In genomic region chr1:12507631-12508030, GRCh38 we compare ENCODE assay signal across 22 cellular contexts.
DNase-seq lines count a peak whose midpoint lies in the region; ATAC-seq, FAIRE-seq and TF ChIP-seq lines count a peak whose summit lies in the region.
"Had no signal": no experiment of that assay in that cellular context is flagged by ENCODE, and none has a peak within 500 bp of the region (broad histone marks: within the 10 kb centered on the region; RNA-seq: fewer than 3 reads in every experiment).

No MANE protein-coding gene starts in this region.

- ATAC-seq in activated CD8-positive, alpha-beta memory T cell treated with anti-CD3 and anti-CD28 coated beads, Interleukin-2, amount 10 ng/mL, durations not matched to agents 7 days and 5 days, result no peak
- no peak for ATAC-seq in Panc1

- no peak overlapping the region for H3K4me3 Mint-ChIP-seq in activated CD8-positive, alpha-beta memory T cell treated with anti-CD3 and anti-CD28 coated beads, Interleukin-2, amount 10 ng/mL, durations not matched to agents 7 days and 5 days
- H3K4me3 Mint-ChIP-seq in astrocyte (ENCODE audit: unreplicated experiment) (no peak overlapping the region), CD14-positive monocyte (no peak overlapping the region)

- TF ChIP-seq EP300 in sigmoid colon (IDR thresholded peaks at IDR 0.05), result no peak

- in situ Hi-C loops in Panc1 (cut with HindIII; ENCODE audit: low pct_unique_long_range_greater_than_20kb, low sequenced_read_pairs), result no loop called here

- no TSS peak for BruUV-seq in Panc1 (replicated peaks; lab: Mats Ljungman, UMichigan)

- 95% methylated on average over 11 of the region's 11 CpGs for WGBS in sigmoid colon, 2 donors

- H3K27me3 ChIP-seq in Panc1 (ENCODE audit: control insufficient read depth, insufficient read depth, low read length), result no peaks in the 10 kb centered on the region
- H3K27me3 ChIP-seq in astrocyte (ENCODE audit: insufficient read depth, low read length), result no peaks in the 10 kb centered on the region
- H3K27me3 ChIP-seq in sigmoid colon, result no peaks in the 10 kb centered on the region
- H3K27me3 ChIP-seq: BE2C, MG63 had no signal

- H3K9me3 ChIP-seq in Panc1 (ENCODE audit: control insufficient read depth, insufficient read depth, low read depth, low read length), result no peaks in the 10 kb centered on the region
- no peaks in the 10 kb centered on the region for H3K9me3 ChIP-seq in astrocyte (ENCODE audit: insufficient read depth, low read depth, low read length)
- H3K9me3 ChIP-seq in sigmoid colon, result no peaks in the 10 kb centered on the region
- H3K9me3 ChIP-seq: BE2C, MG63 had no signal

- peaks cover 35% of the 10 kb centered on the region for H3K4me1 Mint-ChIP-seq in activated CD8-positive, alpha-beta memory T cell treated with anti-CD3 and anti-CD28 coated beads, Interleukin-2, amount 10 ng/mL, durations not matched to agents 7 days and 5 days
- H3K4me1 Mint-ChIP-seq in astrocyte (ENCODE audit: low read depth, unreplicated experiment) (no peaks in the 10 kb centered on the region), CD14-positive monocyte (peaks cover 18% of the 10 kb centered on the region)

- H4K20me1 ChIP-seq in astrocyte (ENCODE audit: insufficient read depth, low read length), result no peaks in the 10 kb centered on the region

- H3K9ac ChIP-seq in astrocyte (ENCODE audit: low read length), result no peak overlapping the region

- H2AFZ ChIP-seq in astrocyte (ENCODE audit: low read depth, low read length), result no peak overlapping the region
- H2AFZ ChIP-seq: PC-9 had no signal

- TF ChIP-seq POLR2A in sigmoid colon (IDR thresholded peaks at IDR 0.05), result no peak

- FAIRE-seq in astrocyte (lab: Jason Lieb, UNC), result no peak

- H3K27me3 Mint-ChIP-seq in activated CD8-positive, alpha-beta memory T cell treated with anti-CD3 and anti-CD28 coated beads, Interleukin-2, amount 10 ng/mL, durations not matched to agents 7 days and 5 days, result no peaks in the 10 kb centered on the region
- H3K27me3 Mint-ChIP-seq in astrocyte (ENCODE audit: low read depth, unreplicated experiment) (no peaks in the 10 kb centered on the region), CD14-positive monocyte (ENCODE audit: low read depth in 3 of 3) (peaks cover 0 to 4% (median 0%) of the 10 kb centered on the region in 3 donors)

- peak; percentile 49 for DNase-seq in activated CD8-positive, alpha-beta memory T cell treated with anti-CD3 and anti-CD28 coated beads, Interleukin-2, amount 50 U/mL, for 48 hours
- no peak for DNase-seq in activated CD8-positive, alpha-beta memory T cell treated with anti-CD3 and anti-CD28 coated beads, Interleukin-2, amount 10 ng/mL, durations not matched to agents 7 days and 5 days
- DNase-seq in Panc1 (ENCODE audit: low read depth, low spot score) (no peak), astrocyte (ENCODE audit: low read depth) (peak; percentile 36), sigmoid colon (peak; percentile 64), SIG-M5 treated with dmso at 0.1 percent for 504 hours (lab: John Stamatoyannopoulos, UW; ENCODE audit: unreplicated experiment) (no peak), CD14-positive monocyte (ENCODE audit: low spot score) (no peak)
- DNase-seq: 8988T, ACHN, BE2C, Calu3, DMS79 treated with DMSO at 0.1 percent for 48 hours, GF-D8, HCEC 1CT, IMR-90, KG1, MG63, NCI-H2029, NCI-H526 treated with DMSO at 0.1 percent for 48 hours, PC-9, RPMI8226, SHP77 had no signal

- no peak overlapping the region for H3K4me3 ChIP-seq in Panc1 (ENCODE audit: low read depth in 2 of 2, low read length in 2 of 2)
- no peak overlapping the region for H3K4me3 ChIP-seq in astrocyte (ENCODE audit: insufficient read depth, low read depth, low read length)
- H3K4me3 ChIP-seq in sigmoid colon, result no peak overlapping the region
- H3K4me3 ChIP-seq: MG63, PC-9 had no signal

- peak overlapping the region; percentile 17; the same call in 1 of the 2 replicates for H3K27ac ChIP-seq in Panc1 (ENCODE audit: low read length)
- H3K27ac ChIP-seq in astrocyte (ENCODE audit: low read depth, low read length), result no peak overlapping the region
- peak overlapping the region in 3 of 4 donors; percentile 40 to 57 (median 44) for H3K27ac ChIP-seq in sigmoid colon
- H3K27ac ChIP-seq: PC-9 had no signal

- TF ChIP-seq CTCF in Panc1 (IDR thresholded peaks at IDR 0.05), result no peak
- TF ChIP-seq CTCF in astrocyte (IDR thresholded peaks at IDR 0.05; ENCODE audit: insufficient read depth, low read depth, low read length), result no peak
- TF ChIP-seq CTCF in sigmoid colon (IDR thresholded peaks at IDR 0.05), result no peak
- no peak for TF ChIP-seq CTCF in CD14-positive monocyte (IDR thresholded peaks at IDR 0.05)

- no peaks in the 10 kb centered on the region for H3K36me3 ChIP-seq in Panc1 (ENCODE audit: control insufficient read depth, insufficient read depth, low read length)
- H3K36me3 ChIP-seq in astrocyte (ENCODE audit: insufficient read depth, low read length), result no peaks in the 10 kb centered on the region
- H3K36me3 ChIP-seq in sigmoid colon, result peaks cover 0 to 15% (median 0%) of the 10 kb centered on the region in 4 donors
- H3K36me3 ChIP-seq: BE2C had no signal

- no peak overlapping the region for H3K4me2 ChIP-seq in astrocyte (ENCODE audit: low read length)
- H3K4me2 ChIP-seq: PC-9 had no signal

- intact Hi-C loops in Panc1 (cut with micrococcal nuclease; ENCODE audit: unreplicated experiment), result no loop called here
- intact Hi-C loops in sigmoid colon (cut with DNase I), result no loop called here
- intact Hi-C loops in CD14-positive monocyte (cut with micrococcal nuclease), result no loop called here

- H3K4me1 ChIP-seq in Panc1 (ENCODE audit: control insufficient read depth, insufficient read depth, low read length), result no peaks in the 10 kb centered on the region; the same call in 1 of the 2 replicates
- no peaks in the 10 kb centered on the region for H3K4me1 ChIP-seq in astrocyte (ENCODE audit: insufficient read depth, low read length)
- H3K4me1 ChIP-seq in sigmoid colon, result peaks cover 0 to 54% (median 35%) of the 10 kb centered on the region in 4 donors
- H3K4me1 ChIP-seq: BE2C had no signal

- no peaks in the 10 kb centered on the region for H3K9me3 Mint-ChIP-seq in activated CD8-positive, alpha-beta memory T cell treated with anti-CD3 and anti-CD28 coated beads, Interleukin-2, amount 10 ng/mL, durations not matched to agents 7 days and 5 days (ENCODE audit: low read depth)
- H3K9me3 Mint-ChIP-seq in astrocyte (ENCODE audit: unreplicated experiment) (no peaks in the 10 kb centered on the region), CD14-positive monocyte (no peaks in the 10 kb centered on the region)

- POLR2A ChIA-PET in Panc1 (lab: Charles Lee), result no interaction called here

- CTCF ChIA-PET in activated CD8-positive, alpha-beta memory T cell treated with anti-CD3 and anti-CD28 coated beads, Interleukin-2, amount 10 ng/mL, durations not matched to agents 7 days and 5 days (lab: Charles Lee), result interaction anchor here (0.5 to 0.6 kb wide), 2 partner anchors 14 to 236 kb away, joined by 3 to 4 read pairs; no protein-coding TSS in a partner anchor
- CTCF ChIA-PET in Panc1 (lab: Charles Lee), result no interaction called here

- no peak overlapping the region for H3K27ac Mint-ChIP-seq in activated CD8-positive, alpha-beta memory T cell treated with anti-CD3 and anti-CD28 coated beads, Interleukin-2, amount 10 ng/mL, durations not matched to agents 7 days and 5 days
- H3K27ac Mint-ChIP-seq in astrocyte (ENCODE audit: unreplicated experiment) (no peak overlapping the region), CD14-positive monocyte (no peak overlapping the region)

- H3K79me2 ChIP-seq in astrocyte (ENCODE audit: insufficient read depth, low read length), result no peaks in the 10 kb centered on the region

- peaks cover 20% of the 10 kb centered on the region for H3K36me3 Mint-ChIP-seq in activated CD8-positive, alpha-beta memory T cell treated with anti-CD3 and anti-CD28 coated beads, Interleukin-2, amount 10 ng/mL, durations not matched to agents 7 days and 5 days
- peaks cover 20% of the 10 kb centered on the region for H3K36me3 Mint-ChIP-seq in astrocyte (ENCODE audit: low read depth, unreplicated experiment)
- H3K36me3 Mint-ChIP-seq in CD14-positive monocyte, result peaks cover 67 to 70% of the 10 kb centered on the region in 2 donors

Comparison
In these comparisons a context has a peak if more than half of its experiments do, and no peak if none do; other contexts are left out.
1. DNase-seq: peak in activated CD8-positive, alpha-beta memory T cell treated with anti-CD3 and anti-CD28 coated beads, Interleukin-2, amount 50 U/mL, for 48 hours (single experiment), astrocyte (single experiment) and sigmoid colon (single experiment); none in activated CD8-positive, alpha-beta memory T cell treated with anti-CD3 and anti-CD28 coated beads, Interleukin-2, amount 10 ng/mL, durations not matched to agents 7 days and 5 days (single experiment), Panc1 (single experiment), SIG-M5 treated with dmso at 0.1 percent for 504 hours (single experiment) and CD14-positive monocyte (single experiment).